In the genomic region with DNA sequence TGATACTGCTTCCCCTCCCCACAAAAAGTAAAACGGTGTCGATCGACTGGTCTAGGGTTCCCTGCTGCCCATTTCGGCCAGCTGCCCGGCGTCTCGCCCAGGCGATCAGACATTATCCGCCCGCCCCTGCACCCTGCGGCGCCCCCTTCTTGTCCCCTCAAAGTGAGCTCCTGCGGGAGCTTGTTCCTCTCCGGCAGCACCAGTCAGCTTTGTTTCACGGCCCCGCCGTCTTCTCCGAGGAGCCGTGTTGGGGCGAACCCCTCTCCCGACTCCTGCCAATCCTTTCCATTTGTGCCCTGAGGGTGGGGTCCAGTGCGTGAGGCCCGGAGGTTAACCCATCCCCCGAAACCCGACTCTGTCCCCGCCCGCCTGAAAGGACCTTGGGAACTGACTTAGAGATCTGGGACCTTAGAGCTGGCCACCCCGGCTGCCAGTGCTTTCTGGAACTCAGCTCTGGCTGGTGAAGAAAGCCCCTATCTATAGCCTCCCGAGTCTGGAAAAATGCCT, we compare ENCODE assay signal across 8 cellular contexts. TPM values are rescaled to one million over a fixed set of nuclear protein-coding genes. Genes with fewer than 3 reads are reported as not detected.
DNase-seq lines count a peak whose midpoint lies in the region; ATAC-seq, FAIRE-seq and TF ChIP-seq lines count a peak whose summit lies in the region.

No MANE protein-coding gene starts in this region.

- no peak for TF ChIP-seq CTCF in CD8-positive, alpha-beta T cell (IDR thresholded peaks at IDR 0.05)
- no peak for TF ChIP-seq CTCF in cardiac muscle cell (IDR thresholded peaks at IDR 0.05; ENCODE audit: low read depth, low read length)
- no peak for TF ChIP-seq CTCF in omental fat pad (IDR thresholded peaks at IDR 0.05)

- peaks cover 2% of the 10 kb centered on the region for H3K9me3 Mint-ChIP-seq in CD8-positive, alpha-beta T cell
- peaks cover 7% of the 10 kb centered on the region for H3K9me3 Mint-ChIP-seq in activated naive CD8-positive, alpha-beta T cell treated with anti-CD3 and anti-CD28 coated beads, Interleukin-2, amount 50 U/mL, for 24 hours

- peaks cover 38% of the 10 kb centered on the region for H3K36me3 Mint-ChIP-seq in CD8-positive, alpha-beta T cell
- peaks cover 20% of the 10 kb centered on the region for H3K36me3 Mint-ChIP-seq in activated naive CD8-positive, alpha-beta T cell treated with anti-CD3 and anti-CD28 coated beads, Interleukin-2, amount 50 U/mL, for 24 hours (ENCODE audit: low read depth)

- CTCF ChIA-PET in CD8-positive, alpha-beta T cell (lab: Charles Lee), result interaction anchor here (1.0 to 2.9 kb wide), 8 partner anchors 10 to 215 kb away, joined by 3 to 9 read pairs (median 4); partner anchors contain the start of gene CDKN2AIPNL

- POLR2A ChIA-PET in CD8-positive, alpha-beta T cell (lab: Charles Lee), result interaction anchor here (0.7 to 3.6 kb wide), 17 partner anchors 10 to 533 kb away, joined by 3 to 25 read pairs (median 5); partner anchors contain the start of genes CAMLG, CDKN2AIPNL, JADE2 and PCBD2

- H3K9me3 ChIP-seq in CD8-positive, alpha-beta T cell (ENCODE audit: low read length), result no peaks in the 10 kb centered on the region
- no peaks in the 10 kb centered on the region for H3K9me3 ChIP-seq in SJCRH30 (replicated peaks)
- H3K9me3 ChIP-seq in cardiac muscle cell (ENCODE audit: low read depth), result no peaks in the 10 kb centered on the region

- H3K4me3 ChIP-seq in CD8-positive, alpha-beta T cell (ENCODE audit: low read depth, low read length), result peak overlapping the region; percentile 88
- H3K4me3 ChIP-seq in SJCRH30 (peak overlapping the region; percentile 79), cardiac muscle cell (peak overlapping the region; percentile 90)

- peak overlapping the region; percentile 91 for H3K4me3 Mint-ChIP-seq in CD8-positive, alpha-beta T cell
- peak overlapping the region; percentile 95 for H3K4me3 Mint-ChIP-seq in activated naive CD8-positive, alpha-beta T cell treated with anti-CD3 and anti-CD28 coated beads, Interleukin-2, amount 50 U/mL, for 24 hours

- intact Hi-C loops in CD8-positive, alpha-beta T cell (cut with DNase I, micrococcal nuclease), result loop anchor here (1.0 to 10.0 kb wide), 16 partner anchors 39 to 1320 kb away; partner anchors contain the start of genes C5orf24 (in 2 of the 2), CAMLG (in 2 of the 2), JADE2 (in 2 of the 2) and PPP2CA (in 2 of the 2)

- peak overlapping the region; percentile 98 for H3K27ac ChIP-seq in CD8-positive, alpha-beta T cell (ENCODE audit: low read depth, low read length)
- H3K27ac ChIP-seq in SJCRH30, result peak overlapping the region; percentile 96
- peak overlapping the region; percentile 99 for H3K27ac ChIP-seq in cardiac muscle cell

- H3K4me1 ChIP-seq in CD8-positive, alpha-beta T cell (ENCODE audit: insufficient read depth, low read length), result peaks cover 36% of the 10 kb centered on the region
- H3K4me1 ChIP-seq in SJCRH30, result peaks cover 7% of the 10 kb centered on the region; the same call in 1 of the 2 replicates
- H3K4me1 ChIP-seq in cardiac muscle cell (ENCODE audit: low read depth), result peaks cover 13% of the 10 kb centered on the region

- no peak for FAIRE-seq in urothelium cell line (lab: Jason Lieb, UNC)

- H3K27me3 Mint-ChIP-seq in CD8-positive, alpha-beta T cell (ENCODE audit: low read depth), result no peaks in the 10 kb centered on the region
- peaks cover 5% of the 10 kb centered on the region for H3K27me3 Mint-ChIP-seq in activated naive CD8-positive, alpha-beta T cell treated with anti-CD3 and anti-CD28 coated beads, Interleukin-2, amount 50 U/mL, for 24 hours

- ATAC-seq in CD8-positive, alpha-beta T cell, result no peak
- peak; percentile 5 for ATAC-seq in HG02763 (IDR thresholded peaks at IDR 0.05; ENCODE audit: unreplicated experiment)
- ATAC-seq in activated naive CD8-positive, alpha-beta T cell treated with anti-CD3 and anti-CD28 coated beads, Interleukin-2, amount 50 U/mL, for 24 hours, result no peak
- peak; percentile 35 for ATAC-seq in omental fat pad (ENCODE audit: low FRiP score)
- no peak for ATAC-seq in GM21447 (IDR thresholded peaks at IDR 0.05; ENCODE audit: unreplicated experiment)

- peak; percentile 3 to 69 (median 32) for DNase-seq in CD8-positive, alpha-beta T cell
- DNase-seq in SJCRH30, result peak; percentile 77 to 78
- peak; percentile 49 for DNase-seq in activated naive CD8-positive, alpha-beta T cell treated with anti-CD3 and anti-CD28 coated beads, Interleukin-2, amount 50 U/mL, for 24 hours
- DNase-seq in cardiac muscle cell (ENCODE audit: low read depth in 1 of 2, low spot score in 1 of 2), result peak; percentile 43 to 91
- no peak for DNase-seq in omental fat pad (ENCODE audit: low spot score)
- DNase-seq in urothelium cell line (ENCODE audit: low spot score), result peak; percentile 26

- peaks cover 53% of the 10 kb centered on the region for H3K4me1 Mint-ChIP-seq in CD8-positive, alpha-beta T cell (ENCODE audit: low read depth)
- peaks cover 50% of the 10 kb centered on the region for H3K4me1 Mint-ChIP-seq in activated naive CD8-positive, alpha-beta T cell treated with anti-CD3 and anti-CD28 coated beads, Interleukin-2, amount 50 U/mL, for 24 hours

- H3K36me3 ChIP-seq in CD8-positive, alpha-beta T cell (ENCODE audit: insufficient read depth, low read length), result no peaks in the 10 kb centered on the region
- H3K36me3 ChIP-seq in SJCRH30 (peaks cover 14% of the 10 kb centered on the region), cardiac muscle cell (peaks cover 6% of the 10 kb centered on the region)

- peak overlapping the region; percentile 99 for H3K27ac Mint-ChIP-seq in CD8-positive, alpha-beta T cell
- peak overlapping the region; percentile 99 for H3K27ac Mint-ChIP-seq in activated naive CD8-positive, alpha-beta T cell treated with anti-CD3 and anti-CD28 coated beads, Interleukin-2, amount 50 U/mL, for 24 hours

- no peaks in the 10 kb centered on the region for H3K27me3 ChIP-seq in CD8-positive, alpha-beta T cell (ENCODE audit: insufficient read depth, low read length)
- no peaks in the 10 kb centered on the region for H3K27me3 ChIP-seq in SJCRH30
- no peaks in the 10 kb centered on the region for H3K27me3 ChIP-seq in cardiac muscle cell

RNA-seq across cellular contexts. Expression of gene UBE2B, which starts 0.5 kb away (rescaled TPM):
- total RNA-seq in CD8-positive, alpha-beta T cell, result 100 to 1,000 TPM; 249 to 250 TPM
- 49.4 and 53.3 TPM in 2 replicates for total RNA-seq in SJCRH30 (2014; rRNA removed; shearing (Covaris generic))
- 17.8 and 23.6 TPM in 2 replicates for total RNA-seq in cardiac muscle cell
- polyA plus RNA-seq in cardiac muscle cell, result 159 and 164 TPM in 2 replicates
- 10 to 100 TPM; 42.2 to 95.8 (median 46.0) TPM for total RNA-seq in omental fat pad

RNA-seq across cellular contexts. Expression of gene CDKL3, which starts 4.9 kb away (rescaled TPM):
- total RNA-seq in CD8-positive, alpha-beta T cell, result under 1 TPM; 0.22 to 0.30 TPM
- 1.4 and 2.5 TPM in 2 replicates for total RNA-seq in SJCRH30 (2014; rRNA removed; shearing (Covaris generic))
- 2.7 and 6.6 TPM in 2 replicates for total RNA-seq in cardiac muscle cell
- 3.7 and 8.8 TPM in 2 replicates for polyA plus RNA-seq in cardiac muscle cell
- 1 to 10 TPM in 1 of 4 donors, under 1 TPM in 1, not detected in 2; 0.63 to 1.0 TPM for total RNA-seq in omental fat pad

RNA-seq across cellular contexts. Expression of gene CDKN2AIPNL, which starts 39.8 kb away (rescaled TPM):
- 10 to 100 TPM; 14.7 to 15.5 TPM for total RNA-seq in CD8-positive, alpha-beta T cell
- total RNA-seq in SJCRH30 (2014; rRNA removed; shearing (Covaris generic)), result 51.3 and 62.4 TPM in 2 replicates
- total RNA-seq in cardiac muscle cell, result 32.0 and 36.9 TPM in 2 replicates
- 64.9 and 68.7 TPM in 2 replicates for polyA plus RNA-seq in cardiac muscle cell
- 10 to 100 TPM; 10.2 to 20.4 (median 17.7) TPM for total RNA-seq in omental fat pad

Comparison
In these comparisons a context has a peak if more than half of its experiments do, and no peak if none do; other contexts are left out.
1. ATAC-seq: peak in HG02763 (single experiment) and omental fat pad (single experiment); none in CD8-positive, alpha-beta T cell (single experiment), activated naive CD8-positive, alpha-beta T cell treated with anti-CD3 and anti-CD28 coated beads, Interleukin-2, amount 50 U/mL, for 24 hours (single experiment) and GM21447 (single experiment).
2. Peak in every context shown above with its lines, with median percentiles within 50 percentile points of each other: H3K27ac ChIP-seq and H3K4me3 ChIP-seq.